ENCODE assay signal across 2 cellular contexts in the genomic region with DNA sequence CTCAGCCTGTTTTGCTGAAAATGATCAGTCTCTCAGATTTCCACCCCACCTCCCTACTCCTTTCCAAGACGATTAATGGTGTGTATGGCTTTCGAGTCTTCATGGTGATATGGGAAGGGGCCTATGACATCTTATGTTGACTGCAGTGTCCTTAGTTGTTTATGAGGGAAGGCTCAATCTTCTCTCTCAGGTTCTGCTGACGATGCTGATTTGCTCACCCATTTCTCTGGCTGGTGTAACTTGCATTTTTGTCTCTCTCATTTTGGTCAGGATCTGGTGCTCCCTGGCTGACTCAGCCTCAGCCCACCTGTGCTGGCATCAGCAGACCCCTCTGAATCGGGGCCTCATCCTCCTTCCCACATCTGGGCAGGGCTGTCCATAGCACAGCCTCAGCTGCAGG.
TF ChIP-seq lines count a peak whose summit lies in the region.

No MANE protein-coding gene starts in this region.

TF ChIP-seq in HepG2, 621 proteins besides CTCF, POLR2A, EP300 and RAD21:
- TF ChIP-seq MAFK (conservative IDR thresholded peaks at IDR 0.05 in 1 of 2, IDR thresholded peaks at IDR 0.05 in 1 of 2; ENCODE audit: low read length in 2 of 2) (peak; percentile 49 to 69), MAFF (IDR thresholded peaks at IDR 0.05; ENCODE audit: low read depth, low read length) (peak; percentile 47), ZNF674 (CRISPR knock-in tag; IDR thresholded peaks at IDR 0.05; ENCODE audit: low read depth) (no peak), ZNF558 (CRISPR knock-in tag; IDR thresholded peaks at IDR 0.05; ENCODE audit: borderline replicate concordance) (no peak)
- TF ChIP-seq, protein P1, sequence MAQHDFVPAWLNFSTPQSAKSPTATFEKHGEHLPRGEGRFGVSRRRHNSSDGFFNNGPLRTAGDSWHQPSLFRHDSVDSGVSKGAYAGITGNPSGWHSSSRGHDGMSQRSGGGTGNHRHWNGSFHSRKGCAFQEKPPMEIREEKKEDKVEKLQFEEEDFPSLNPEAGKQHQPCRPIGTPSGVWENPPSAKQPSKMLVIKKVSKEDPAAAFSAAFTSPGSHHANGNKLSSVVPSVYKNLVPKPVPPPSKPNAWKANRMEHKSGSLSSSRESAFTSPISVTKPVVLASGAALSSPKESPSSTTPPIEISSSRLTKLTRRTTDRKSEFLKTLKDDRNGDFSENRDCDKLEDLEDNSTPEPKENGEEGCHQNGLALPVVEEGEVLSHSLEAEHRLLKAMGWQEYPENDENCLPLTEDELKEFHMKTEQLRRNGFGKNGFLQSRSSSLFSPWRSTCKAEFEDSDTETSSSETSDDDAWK (CRISPR knock-in tag; IDR thresholded peaks at IDR 0.05), result no peak
- TF ChIP-seq, protein P2, sequence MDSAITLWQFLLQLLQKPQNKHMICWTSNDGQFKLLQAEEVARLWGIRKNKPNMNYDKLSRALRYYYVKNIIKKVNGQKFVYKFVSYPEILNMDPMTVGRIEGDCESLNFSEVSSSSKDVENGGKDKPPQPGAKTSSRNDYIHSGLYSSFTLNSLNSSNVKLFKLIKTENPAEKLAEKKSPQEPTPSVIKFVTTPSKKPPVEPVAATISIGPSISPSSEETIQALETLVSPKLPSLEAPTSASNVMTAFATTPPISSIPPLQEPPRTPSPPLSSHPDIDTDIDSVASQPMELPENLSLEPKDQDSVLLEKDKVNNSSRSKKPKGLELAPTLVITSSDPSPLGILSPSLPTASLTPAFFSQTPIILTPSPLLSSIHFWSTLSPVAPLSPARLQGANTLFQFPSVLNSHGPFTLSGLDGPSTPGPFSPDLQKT (CRISPR knock-in tag; IDR thresholded peaks at IDR 0.05; ENCODE audit: borderline replicate concordance), result no peak

TF ChIP-seq in K562, 482 proteins besides CTCF, POLR2A, EP300 and RAD21:
- TF ChIP-seq C11orf30 (IDR thresholded peaks at IDR 0.05; ENCODE audit: low read depth) (peak; percentile 34), MAFG (tag; conservative IDR thresholded peaks at IDR 0.05) (0 out of 2 replicates have a peak, but pooled peaks have one; percentile 22), ZNF707 (CRISPR knock-in tag; conservative IDR thresholded peaks at IDR 0.05) (no peak), ZNF316 (IDR thresholded peaks at IDR 0.05) (peak; percentile 55)
